8 cellular contexts compared by ENCODE assay signal in the genomic region with DNA sequence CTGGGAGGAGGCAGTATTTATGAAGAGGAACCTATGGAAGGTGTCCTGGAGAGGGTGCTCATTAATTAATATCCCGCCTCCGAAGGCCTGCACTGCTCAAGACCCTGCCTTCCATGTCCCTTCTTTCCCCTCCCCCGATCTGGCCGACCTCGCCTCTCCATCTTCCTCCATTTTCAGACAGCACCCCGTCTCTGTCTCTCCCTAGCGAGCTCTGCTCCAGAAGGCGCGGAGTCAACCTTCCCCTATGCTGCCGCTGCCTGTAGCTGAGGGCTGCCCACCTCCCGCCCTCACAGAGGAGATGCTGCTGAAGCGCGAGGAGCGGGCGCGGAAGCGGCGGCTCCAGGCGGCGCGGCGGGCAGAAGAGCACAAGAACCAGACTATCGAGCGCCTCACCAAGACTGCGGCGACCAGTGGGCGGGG. TPM values are rescaled to one million over a fixed set of nuclear protein-coding genes. Genes with fewer than 3 reads are reported as not detected.
DNase-seq lines count a peak whose midpoint lies in the region; ATAC-seq and TF ChIP-seq lines count a peak whose summit lies in the region.

No MANE protein-coding gene starts in this region.

- peak overlapping the region; percentile 98 for H3K27ac Mint-ChIP-seq in activated naive CD4-positive, alpha-beta T cell treated with anti-CD3 and anti-CD28 coated beads, Interleukin-2, amount 10 ng/mL, durations not matched to agents 7 days and 5 days
- H3K27ac Mint-ChIP-seq in activated CD8-positive, alpha-beta T cell treated with anti-CD3 and anti-CD28 coated beads for 36 hours = peak overlapping the region; percentile 97

- TF ChIP-seq CTCF in activated CD8-positive, alpha-beta T cell treated with anti-CD3 and anti-CD28 coated beads for 36 hours (IDR thresholded peaks at IDR 0.05) = no peak

- peaks cover 69% of the 10 kb centered on the region for H3K4me1 Mint-ChIP-seq in activated naive CD4-positive, alpha-beta T cell treated with anti-CD3 and anti-CD28 coated beads, Interleukin-2, amount 10 ng/mL, durations not matched to agents 7 days and 5 days
- peaks cover 47% of the 10 kb centered on the region for H3K4me1 Mint-ChIP-seq in activated CD8-positive, alpha-beta T cell treated with anti-CD3 and anti-CD28 coated beads for 36 hours (ENCODE audit: low read depth)

- H3K9me3 ChIP-seq in iPS-20b (ENCODE audit: insufficient read depth, low read depth, low read length) = no peaks in the 10 kb centered on the region
- H3K9me3 ChIP-seq in stomach smooth muscle (ENCODE audit: control insufficient read depth in 2 of 2, low read length in 2 of 2) = no peaks in the 10 kb centered on the region

- CTCF ChIA-PET in activated naive CD4-positive, alpha-beta T cell treated with anti-CD3 and anti-CD28 coated beads, Interleukin-2, amount 10 ng/mL, durations not matched to agents 7 days and 5 days (lab: Charles Lee) = interaction anchor here (0.9 to 4.3 kb wide), 6 partner anchors 17 to 130 kb away, joined by 3 to 25 read pairs (median 8); a partner anchor contains a TSS
- CTCF ChIA-PET in activated CD8-positive, alpha-beta T cell treated with anti-CD3 and anti-CD28 coated beads for 36 hours (lab: Charles Lee) = interaction anchor here (0.9 to 4.1 kb wide), 7 partner anchors 14 to 207 kb away, joined by 3 to 40 read pairs (median 5); a partner anchor contains a TSS

- H3K27me3 ChIP-seq in iPS-20b (ENCODE audit: insufficient read depth, low read length) (no peaks in the 10 kb centered on the region), stomach smooth muscle (ENCODE audit: control insufficient read depth in 1 of 2, insufficient read depth in 2 of 2, low read length in 2 of 2) (peaks cover 0 to 4% of the 10 kb centered on the region in 2 donors)

- H3K9ac ChIP-seq in iPS-20b (ENCODE audit: low read depth, low read length) (peak overlapping the region; percentile 97), stomach smooth muscle (ENCODE audit: low read length in 2 of 2) (peak overlapping the region; percentile 60 to 92)

- intact Hi-C loops in activated CD8-positive, alpha-beta T cell treated with anti-CD3 and anti-CD28 coated beads for 36 hours (cut with micrococcal nuclease) = no loop called here

- H3K27ac ChIP-seq in iPS-20b (ENCODE audit: low read length) (peak overlapping the region; percentile 18), stomach smooth muscle (ENCODE audit: low read length) (peak overlapping the region; percentile 95)

- peaks cover 5% of the 10 kb centered on the region; the same call in 1 of the 2 replicates for H3K36me3 ChIP-seq in iPS-20b (ENCODE audit: insufficient read depth, low read depth, low read length)
- peaks cover 0 to 6% of the 10 kb centered on the region in 2 donors for H3K36me3 ChIP-seq in stomach smooth muscle (ENCODE audit: control insufficient read depth in 2 of 2, insufficient read depth in 2 of 2, low read length in 2 of 2)

- H3K4me1 ChIP-seq in iPS-20b (ENCODE audit: insufficient read depth, low read length) (peaks cover 10% of the 10 kb centered on the region), stomach smooth muscle (ENCODE audit: control insufficient read depth, insufficient read depth, low read length) (peaks cover 40% of the 10 kb centered on the region)

- POLR2A ChIA-PET in activated CD8-positive, alpha-beta T cell treated with anti-CD3 and anti-CD28 coated beads for 36 hours (lab: Charles Lee) = interaction anchor here (0.8 to 5.6 kb wide), 9 partner anchors 8 to 73 kb away, joined by 3 to 48 read pairs (median 5); a partner anchor contains a TSS

- H3K36me3 Mint-ChIP-seq in activated naive CD4-positive, alpha-beta T cell treated with anti-CD3 and anti-CD28 coated beads, Interleukin-2, amount 10 ng/mL, durations not matched to agents 7 days and 5 days = peaks cover 29% of the 10 kb centered on the region
- peaks cover 18% of the 10 kb centered on the region for H3K36me3 Mint-ChIP-seq in activated CD8-positive, alpha-beta T cell treated with anti-CD3 and anti-CD28 coated beads for 36 hours (ENCODE audit: low read depth)

- peak overlapping the region; percentile 92 for H3K4me3 Mint-ChIP-seq in activated naive CD4-positive, alpha-beta T cell treated with anti-CD3 and anti-CD28 coated beads, Interleukin-2, amount 10 ng/mL, durations not matched to agents 7 days and 5 days
- peak overlapping the region; percentile 98 for H3K4me3 Mint-ChIP-seq in activated CD8-positive, alpha-beta T cell treated with anti-CD3 and anti-CD28 coated beads for 36 hours

- no peaks in the 10 kb centered on the region for H3K9me3 Mint-ChIP-seq in activated naive CD4-positive, alpha-beta T cell treated with anti-CD3 and anti-CD28 coated beads, Interleukin-2, amount 10 ng/mL, durations not matched to agents 7 days and 5 days
- H3K9me3 Mint-ChIP-seq in activated CD8-positive, alpha-beta T cell treated with anti-CD3 and anti-CD28 coated beads for 36 hours = no peaks in the 10 kb centered on the region

- H3K4me3 ChIP-seq in iPS-20b (ENCODE audit: low read length) (peak overlapping the region; percentile 95), stomach smooth muscle (ENCODE audit: low read length in 2 of 2) (peak overlapping the region; percentile 95 to 97)

- DNase-seq in activated naive CD4-positive, alpha-beta T cell treated with anti-CD3 and anti-CD28 coated beads, Interleukin-2, amount 10 ng/mL, durations not matched to agents 7 days and 5 days = no peak
- DNase-seq in activated naive CD4-positive, alpha-beta T cell treated with Interleukin-2 at 50 U/mL for 16 hours = no peak
- no peak for DNase-seq in activated CD8-positive, alpha-beta T cell treated with anti-CD3 and anti-CD28 coated beads for 36 hours
- no peak for DNase-seq in stimulated activated naive CD4-positive, alpha-beta T cell (lab: John Stamatoyannopoulos, UW)
- no peak for DNase-seq in OCI-M2 (lab: John Stamatoyannopoulos, UW; ENCODE audit: unreplicated experiment)

- ATAC-seq in activated CD8-positive, alpha-beta T cell treated with anti-CD3 and anti-CD28 coated beads for 36 hours = no peak
- no peak for ATAC-seq in GM18868 (IDR thresholded peaks at IDR 0.05; ENCODE audit: unreplicated experiment)

- H3K27me3 Mint-ChIP-seq in activated naive CD4-positive, alpha-beta T cell treated with anti-CD3 and anti-CD28 coated beads, Interleukin-2, amount 10 ng/mL, durations not matched to agents 7 days and 5 days = no peaks in the 10 kb centered on the region
- H3K27me3 Mint-ChIP-seq in activated CD8-positive, alpha-beta T cell treated with anti-CD3 and anti-CD28 coated beads for 36 hours = no peaks in the 10 kb centered on the region

RNA-seq across cellular contexts. Expression of a gene that starts 1.1 kb away (rescaled TPM):
- 10 to 100 TPM; 20.3 to 23.0 TPM for total RNA-seq in activated CD8-positive, alpha-beta T cell treated with anti-CD3 and anti-CD28 coated beads for 36 hours

RNA-seq across cellular contexts. Expression of a gene that starts 2.3 kb away (rescaled TPM):
- total RNA-seq in activated CD8-positive, alpha-beta T cell treated with anti-CD3 and anti-CD28 coated beads for 36 hours = 10 to 100 TPM; 23.9 to 24.2 TPM

RNA-seq across cellular contexts. Expression of a gene that starts 8.0 kb away (rescaled TPM):
- total RNA-seq in activated CD8-positive, alpha-beta T cell treated with anti-CD3 and anti-CD28 coated beads for 36 hours = 10 to 100 TPM; 50.8 to 53.1 TPM

RNA-seq across cellular contexts. Expression of a gene that starts 15.3 kb away (rescaled TPM):
- total RNA-seq in activated CD8-positive, alpha-beta T cell treated with anti-CD3 and anti-CD28 coated beads for 36 hours = 100 to 1,000 TPM; 111 to 113 TPM

RNA-seq across cellular contexts. Expression of a gene that starts 15.4 kb away (rescaled TPM):
- total RNA-seq in activated CD8-positive, alpha-beta T cell treated with anti-CD3 and anti-CD28 coated beads for 36 hours = 1 to 10 TPM; 1.2 to 1.6 TPM
